2 cellular contexts compared by ENCODE assay signal in the genomic region with DNA sequence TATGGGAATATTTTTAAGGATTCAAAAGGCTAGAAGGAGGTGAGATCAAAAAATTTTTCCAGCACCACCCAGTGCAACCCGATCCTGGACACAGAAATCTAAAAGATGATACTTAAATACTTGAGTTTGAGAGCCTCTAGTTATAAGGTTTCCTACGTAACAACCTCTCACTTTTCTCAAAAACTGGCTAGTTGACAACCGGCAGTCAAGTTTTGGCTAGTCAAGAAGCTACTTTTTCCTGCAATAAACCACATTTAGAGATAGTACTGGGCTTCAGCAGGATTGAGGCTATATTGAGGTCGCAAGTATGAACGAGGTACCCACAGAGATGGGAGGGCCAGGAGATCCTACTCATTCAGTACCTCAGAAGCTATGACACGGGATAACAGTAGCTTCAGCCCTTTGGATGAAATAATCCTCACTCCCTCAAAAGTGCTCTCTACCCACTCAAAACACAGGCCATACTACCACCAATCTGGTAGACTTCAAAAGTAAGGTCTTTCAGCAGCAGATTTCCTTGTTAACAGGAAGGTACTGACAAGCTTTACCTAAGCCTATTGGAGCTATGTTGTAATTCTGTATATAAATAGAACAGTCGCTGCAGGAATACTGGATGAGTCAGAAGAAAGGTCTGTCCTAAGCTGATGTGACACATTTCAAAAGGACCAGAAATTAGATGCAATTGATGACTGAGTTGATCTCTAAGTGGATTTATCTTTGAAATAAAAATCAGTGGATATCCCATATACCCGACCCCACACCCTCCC.
TF ChIP-seq lines count a peak whose summit lies in the region.

No MANE protein-coding gene starts in this region.

TF ChIP-seq in HCT116, 20 proteins besides CTCF, POLR2A, EP300 and RAD21:
- peak; percentile 30 for TF ChIP-seq TCF7L2 (IDR thresholded peaks at IDR 0.05; ENCODE audit: borderline replicate concordance, extremely low read depth, insufficient read depth, insufficient read length)
- TF ChIP-seq, protein P1, sequence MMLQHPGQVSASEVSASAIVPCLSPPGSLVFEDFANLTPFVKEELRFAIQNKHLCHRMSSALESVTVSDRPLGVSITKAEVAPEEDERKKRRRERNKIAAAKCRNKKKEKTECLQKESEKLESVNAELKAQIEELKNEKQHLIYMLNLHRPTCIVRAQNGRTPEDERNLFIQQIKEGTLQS (IDR thresholded peaks at IDR 0.05), result no peak

TF ChIP-seq in HepG2, 621 proteins besides CTCF, POLR2A, EP300 and RAD21:
- TF ChIP-seq MAFF (IDR thresholded peaks at IDR 0.05; ENCODE audit: low read depth, low read length), result 0 out of 2 replicates have a peak, but pooled peaks have one; percentile 17
- TF ChIP-seq ZSCAN20 (CRISPR knock-in tag; IDR thresholded peaks at IDR 0.05; ENCODE audit: borderline replicate concordance), result no peak
